Comparison of ENCODE assay signal across 12 cellular contexts in genomic region chr14:78455896-78456435, GRCh38.
A peak's percentile ranks its signal among the peaks of the same experiment; 100 is the strongest.
DNase-seq lines count a peak whose midpoint lies in the region; ATAC-seq and TF ChIP-seq lines count a peak whose summit lies in the region.
"Had no signal": no experiment of that assay in that cellular context is flagged by ENCODE, and none has a peak within 500 bp of the region (broad histone marks: within the 10 kb centered on the region; RNA-seq: fewer than 3 reads in every experiment).

No MANE protein-coding gene starts in this region.

- no peak for TF ChIP-seq CTCF in lower leg skin (IDR thresholded peaks at IDR 0.05)

- DNase-seq in SIG-M5 treated with dmso at 0.1 percent for 504 hours (lab: John Stamatoyannopoulos, UW; ENCODE audit: unreplicated experiment): peak; percentile 20
- DNase-seq in SIG-M5 (lab: John Stamatoyannopoulos, UW): no peak
- DNase-seq in NCI-H1930 (lab: John Stamatoyannopoulos, UW): peak; percentile 52 to 74
- DNase-seq in lower leg skin (ENCODE audit: low spot score in 2 of 2): no peak
- no peak for DNase-seq in T1000 (lab: John Stamatoyannopoulos, UW)
- DNase-seq: activated CD4-positive, alpha-beta memory T cell treated with anti-CD3 and anti-CD28 coated beads, Interleukin-2, amount 10 ng/mL, durations not matched to agents 7 days and 5 days; naive thymus-derived CD8-positive, alpha-beta T cell; NCI-H345; spleen had no signal

- no peak for TF ChIP-seq POLR2A in lower leg skin (IDR thresholded peaks at IDR 0.05)

- no peak overlapping the region for H3K4me3 ChIP-seq in lower leg skin (ENCODE audit: low read depth, poor library complexity, severe bottlenecking)
- H3K4me3 ChIP-seq: spleen had no signal

- ATAC-seq in HG02759 (IDR thresholded peaks at IDR 0.05; ENCODE audit: unreplicated experiment) (peak; percentile 67), GM18517 (IDR thresholded peaks at IDR 0.05; ENCODE audit: unreplicated experiment) (no peak)
- ATAC-seq: naive thymus-derived CD8-positive, alpha-beta T cell had no signal

- peak overlapping the region; percentile 79 for H3K27ac ChIP-seq in temporal lobe (ENCODE audit: low read depth, low read length)
- H3K27ac ChIP-seq: spleen had no signal

- WGBS in lower leg skin, 2 donors: 54 to 59% methylated on average over 6 of the region's 6 CpGs

- intact Hi-C loops in lower leg skin (cut with DNase I; ENCODE audit: low total_unique reads): no loop called here

Comparison
In these comparisons a context has a peak if more than half of its experiments do, and no peak if none do; other contexts are left out.
1. DNase-seq: peak in SIG-M5 treated with dmso at 0.1 percent for 504 hours (single experiment) and NCI-H1930 (2 of 2); none in SIG-M5 (single experiment), lower leg skin (0 of 2) and T1000 (single experiment).